In the genomic region with DNA sequence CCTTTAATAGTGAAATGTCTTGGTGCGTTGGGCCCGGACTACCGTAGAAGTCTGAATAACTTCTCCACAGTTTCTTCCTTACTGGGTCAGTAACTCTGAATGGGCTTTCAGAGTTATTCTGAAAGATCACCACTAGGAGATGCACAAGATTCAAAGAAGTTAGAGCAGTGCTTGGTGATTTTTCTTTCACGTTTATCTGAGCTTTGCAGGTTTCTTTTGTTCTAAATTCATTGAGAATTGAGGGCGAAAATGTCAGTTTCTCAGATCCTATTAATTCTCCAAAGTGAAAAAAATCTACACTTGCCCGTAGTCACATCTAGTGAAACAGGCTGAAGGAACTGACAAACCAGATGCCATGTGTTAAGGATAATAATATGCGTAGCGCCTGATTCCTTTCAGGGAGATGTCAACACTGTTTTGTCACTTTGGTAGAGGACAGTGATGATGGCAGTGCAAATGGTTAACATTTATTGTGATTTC, we compare ENCODE assay signal across 8 cellular contexts.
DNase-seq lines count a peak whose midpoint lies in the region; ATAC-seq and TF ChIP-seq lines count a peak whose summit lies in the region.

No MANE protein-coding gene starts in this region.

- H3K4me3 Mint-ChIP-seq in natural killer cell, result no peak overlapping the region

- intact Hi-C loops in esophagus squamous epithelium (cut with DNase I) (loop anchor here (5.0 kb wide), 2 partner anchors 418 to 463 kb away; no protein-coding TSS in a partner anchor), natural killer cell (cut with micrococcal nuclease) (loop anchor here (1.0 to 5.0 kb wide), 3 partner anchors 418 to 858 kb away; no protein-coding TSS in a partner anchor)

- ATAC-seq in GM18858 (IDR thresholded peaks at IDR 0.05; ENCODE audit: unreplicated experiment) (peak; percentile 78), natural killer cell (peak; percentile 74 to 84 (median 79))

- H3K4me1 ChIP-seq in esophagus squamous epithelium, result peaks cover 0 to 13% (median 8%) of the 10 kb centered on the region in 3 donors

- H3K4me1 Mint-ChIP-seq in natural killer cell, result peaks cover 8 to 13% of the 10 kb centered on the region in 2 donors

- no peaks in the 10 kb centered on the region for H3K36me3 Mint-ChIP-seq in natural killer cell

- POLR2A ChIA-PET in BJ (lab: Charles Lee), result interaction anchor here (0.6 kb wide), 1 partner anchor 239 kb away, joined by 3 read pairs; no protein-coding TSS in a partner anchor

- TF ChIP-seq CTCF in BJ (IDR thresholded peaks at IDR 0.05; ENCODE audit: insufficient read depth, low read depth, low read length), result peak; percentile 87
- TF ChIP-seq CTCF in esophagus squamous epithelium (IDR thresholded peaks at IDR 0.05), result peak; percentile 67 to 94 (median 84)
- peak; percentile 89 for TF ChIP-seq CTCF in natural killer cell (IDR thresholded peaks at IDR 0.05)

- DNase-seq in BJ (ENCODE audit: low read depth) (peak; percentile 31), NCI-H1048 (lab: John Stamatoyannopoulos, UW) (peak; percentile 10), SK-N-DZ (ENCODE audit: low spot score) (peak; percentile 62), esophagus squamous epithelium (lab: John Stamatoyannopoulos, UW) (no peak), natural killer cell (no peak), HK-2 (ENCODE audit: unreplicated experiment) (no peak), ecto neural progenitor cell (ENCODE audit: low spot score) (no peak)

- 27 to 30% methylated on average over 8 of the region's 8 CpGs for WGBS in esophagus squamous epithelium, 2 donors

- no peak for TF ChIP-seq POLR2A in esophagus squamous epithelium (IDR thresholded peaks at IDR 0.05)

- peaks cover 0 to 2% of the 10 kb centered on the region in 2 donors for H3K27me3 Mint-ChIP-seq in natural killer cell (ENCODE audit: low read depth in 2 of 2)

- no peaks in the 10 kb centered on the region for H3K27me3 ChIP-seq in BJ (ENCODE audit: control insufficient read depth, insufficient read depth, low read length)
- H3K27me3 ChIP-seq in esophagus squamous epithelium, result peaks cover 0 to 51% (median 0%) of the 10 kb centered on the region in 4 donors

- H3K36me3 ChIP-seq in BJ (ENCODE audit: control insufficient read depth, insufficient read depth, low read length) (no peaks in the 10 kb centered on the region), esophagus squamous epithelium (no peaks in the 10 kb centered on the region)

- no peak overlapping the region for H3K27ac Mint-ChIP-seq in natural killer cell

- no peaks in the 10 kb centered on the region for H3K9me3 ChIP-seq in esophagus squamous epithelium

- H3K9me3 Mint-ChIP-seq in natural killer cell, result no peaks in the 10 kb centered on the region

- H3K27ac ChIP-seq in esophagus squamous epithelium, result no peak overlapping the region

- CTCF ChIA-PET in BJ (lab: Yijun Ruan, JAX), result interaction anchor here (0.6 to 11.7 kb wide), 51 partner anchors 10 to 509 kb away, joined by 3 to 149 read pairs (median 4); partner anchors contain the start of gene CDC42EP3

- no peak overlapping the region for H3K4me3 ChIP-seq in BJ (ENCODE audit: low read depth, low read length)
- H3K4me3 ChIP-seq in esophagus squamous epithelium, result no peak overlapping the region

Comparison
In these comparisons a context has a peak if more than half of its experiments do, and no peak if none do; other contexts are left out.
1. DNase-seq: peak in BJ (single experiment), NCI-H1048 (single experiment) and SK-N-DZ (single experiment); none in esophagus squamous epithelium (single experiment), natural killer cell (single experiment), HK-2 (single experiment) and ecto neural progenitor cell (single experiment).
2. Peak in every context shown above with its lines, with median percentiles within 50 percentile points of each other: CTCF ChIP-seq.